ENCODE assay signal across 27 cellular contexts in the genomic region with DNA sequence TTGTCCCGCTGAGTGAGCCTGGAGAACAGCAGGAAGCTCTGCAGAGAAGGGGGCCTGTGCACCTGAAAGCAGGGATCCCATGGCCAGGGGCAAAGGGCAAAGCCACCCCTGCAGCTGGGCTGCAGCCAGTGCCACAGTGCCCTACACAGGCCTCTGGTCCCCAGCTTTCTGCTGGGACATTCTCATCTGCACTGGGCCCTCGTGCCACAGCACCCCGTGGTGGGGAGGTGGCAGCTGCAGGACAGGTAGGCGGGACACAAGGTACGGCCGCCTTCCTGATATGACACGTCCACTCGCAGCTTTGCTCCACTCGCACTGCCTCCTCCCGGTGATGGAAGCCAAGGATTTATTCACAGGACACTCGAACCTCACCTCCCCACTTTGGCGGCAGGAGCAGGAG. TPM values are rescaled to one million over a fixed set of nuclear protein-coding genes. Genes with fewer than 3 reads are reported as not detected.
DNase-seq lines count a peak whose midpoint lies in the region; ATAC-seq, FAIRE-seq and TF ChIP-seq lines count a peak whose summit lies in the region.
"Had no signal": no experiment of that assay in that cellular context is flagged by ENCODE, and none has a peak within 500 bp of the region (broad histone marks: within the 10 kb centered on the region; RNA-seq: fewer than 3 reads in every experiment).

No MANE protein-coding gene starts in this region.

- intact Hi-C loops in IMR-90 (cut with micrococcal nuclease) (no loop called here), psoas muscle (cut with DNase I) (no loop called here)

- H3K36me3 ChIP-seq in IMR-90 (ENCODE audit: control insufficient read depth, insufficient read depth, low read length): no peaks in the 10 kb centered on the region
- no peaks in the 10 kb centered on the region for H3K36me3 ChIP-seq in H1 (ENCODE audit: control insufficient read depth in 2 of 4, insufficient read depth in 4 of 4, low read length in 3 of 4)
- H3K36me3 ChIP-seq in osteoblast (ENCODE audit: insufficient read depth, low read length): no peaks in the 10 kb centered on the region
- peaks cover 5 to 76% of the 10 kb centered on the region in 2 donors for H3K36me3 ChIP-seq in psoas muscle (ENCODE audit: insufficient read depth in 1 of 2, low read depth in 1 of 2)
- H3K36me3 ChIP-seq: BE2C had no signal

- ATAC-seq in IMR-90 (ENCODE audit: low read depth) (no peak), psoas muscle (no peak)
- ATAC-seq: CD8-positive, alpha-beta T cell had no signal

- H2AK9ac ChIP-seq in IMR-90 (replicated peaks; ENCODE audit: low read depth, low read length, poor library complexity): no peak overlapping the region

- H3K4me3 Mint-ChIP-seq in progenitor cell of endocrine pancreas (ENCODE audit: low read depth): no peak overlapping the region
- H3K4me3 Mint-ChIP-seq: CD14-positive monocyte; CD8-positive, alpha-beta T cell had no signal

- peaks cover 3% of the 10 kb centered on the region; the same call in 1 of the 2 replicates for H3K9me1 ChIP-seq in IMR-90 (ENCODE audit: insufficient read depth, low read length)

- BruUV-seq in IMR-90 (replicated peaks; lab: Mats Ljungman, UMichigan): no TSS peak

- POLR2A ChIA-PET in IMR-90 (lab: Charles Lee; ENCODE audit: unreplicated experiment): no interaction called here
- POLR2A ChIA-PET in H1 (lab: Charles Lee; ENCODE audit: partially characterized antibody): interaction anchor here (1.5 kb wide), 2 partner anchors 16 to 23 kb away, joined by 3 read pairs; no protein-coding TSS in a partner anchor

- no peak for TF ChIP-seq EP300 in H1 (IDR thresholded peaks at IDR 0.05; ENCODE audit: borderline replicate concordance in 1 of 2, low read depth in 2 of 2, low read length in 2 of 2)

- no peak overlapping the region for H4K5ac ChIP-seq in IMR-90 (ENCODE audit: low read depth, low read length)
- H4K5ac ChIP-seq in H1 (ENCODE audit: insufficient read length, low read depth, low read length): no peak overlapping the region

- H3K4me1 ChIP-seq in IMR-90 (ENCODE audit: control insufficient read depth, insufficient read depth, low read length) (peaks cover 17% of the 10 kb centered on the region), H1 (replicated peaks in 1 of 4; ENCODE audit: control insufficient read depth in 3 of 4, insufficient read depth in 4 of 4, low read length in 3 of 4) (peaks cover 0 to 16% (median 12%) of the 10 kb centered on the region in 4 experiments; a peak in 6 of 7 replicates), osteoblast (ENCODE audit: insufficient read depth, low read length) (peaks cover 5% of the 10 kb centered on the region), psoas muscle (no peaks in the 10 kb centered on the region)
- H3K4me1 ChIP-seq: BE2C, BLaER1 had no signal

- H3K27ac Mint-ChIP-seq in progenitor cell of endocrine pancreas: peak overlapping the region; percentile 69
- H3K27ac Mint-ChIP-seq: CD8-positive, alpha-beta T cell had no signal

- no peak overlapping the region for H3K9ac ChIP-seq in IMR-90 (ENCODE audit: low read depth, low read length)
- no peak overlapping the region for H3K9ac ChIP-seq in H1 (replicated peaks in 1 of 4; ENCODE audit: extremely low read depth in 1 of 4, low read depth in 3 of 4, low read length in 3 of 4)
- H3K9ac ChIP-seq: BLaER1 had no signal

- dilution Hi-C loops in IMR-90 (cut with HindIII; ENCODE audit: low sequenced_read_pairs, unreplicated experiment): no loop called here

- H2AK5ac ChIP-seq in IMR-90 (ENCODE audit: low read depth, low read length): no peak overlapping the region
- H2AK5ac ChIP-seq in H1 (ENCODE audit: low read depth, low read length): 0 out of 2 replicates have a peak overlapping the region, but pooled peaks have one; percentile 5

- no peak overlapping the region for H2BK15ac ChIP-seq in IMR-90 (ENCODE audit: low read depth, low read length)
- H2BK15ac ChIP-seq in H1 (ENCODE audit: low read length): peak overlapping the region; percentile 24; the same call in 1 of the 2 replicates

- WGBS in IMR-90 (ENCODE audit: extremely low coverage in 2 of 2, insufficient read length in 1 of 2), 2 experiments: 93% methylated on average over 3 of the region's 12 CpGs; no CpG with 5 or more reads in 1 of the 2 experiments
- WGBS in H1 (ENCODE audit: extremely low coverage in 1 of 2, insufficient coverage in 1 of 2, insufficient read length in 1 of 2, insufficient replicate concordance in 2 of 2, low coverage in 1 of 2, low lambda C conversion rate in 2 of 2, missing lambda C conversion rate in 1 of 2), 2 experiments: 92% methylated on average over 11 of the region's 12 CpGs; no CpG with 5 or more reads in 1 of the 2 experiments
- WGBS in psoas muscle, 3 donors: 92 to 94% (median 93%) methylated on average over 11 to 12 of the region's 12 CpGs

- no peaks in the 10 kb centered on the region for H3K79me1 ChIP-seq in IMR-90 (ENCODE audit: low read depth in 1 of 2, low read length in 2 of 2)
- no peaks in the 10 kb centered on the region for H3K79me1 ChIP-seq in H1 (ENCODE audit: low read depth, low read length)

- H3K4me2 ChIP-seq in IMR-90 (ENCODE audit: low read depth, low read length) (no peak overlapping the region), H1 (ENCODE audit: insufficient read depth in 1 of 2, low read depth in 2 of 2, low read length in 2 of 2) (no peak overlapping the region), osteoblast (ENCODE audit: insufficient read depth, low read length) (no peak overlapping the region)
- H3K4me2 ChIP-seq: BLaER1 had no signal

- H3K4me1 Mint-ChIP-seq in progenitor cell of endocrine pancreas (ENCODE audit: low read depth): peaks cover 7% of the 10 kb centered on the region
- H3K4me1 Mint-ChIP-seq: CD4-positive, CD25-positive, alpha-beta regulatory T cell had no signal

- H3K4me3 ChIP-seq in IMR-90 (ENCODE audit: insufficient read depth, low read depth, low read length): no peak overlapping the region
- no peak overlapping the region for H3K4me3 ChIP-seq in H1 (ENCODE audit: extremely low read depth in 1 of 4, insufficient read depth in 2 of 4, low read depth in 3 of 4, low read length in 4 of 4)
- no peak overlapping the region for H3K4me3 ChIP-seq in osteoblast (ENCODE audit: insufficient read depth, low read length)
- no peak overlapping the region for H3K4me3 ChIP-seq in psoas muscle
- H3K4me3 ChIP-seq: BLaER1 had no signal

- H4K8ac ChIP-seq in IMR-90 (ENCODE audit: low read depth in 2 of 2, low read length in 2 of 2) (no peak overlapping the region), H1 (ENCODE audit: extremely low read depth, insufficient read depth, low read length) (peak overlapping the region; percentile 69; the same call in 1 of the 2 replicates)

- H3K27ac ChIP-seq in IMR-90 (ENCODE audit: insufficient read depth, low read length): no peak overlapping the region
- no peak overlapping the region for H3K27ac ChIP-seq in H1 (ENCODE audit: low read depth, low read length)
- no peak overlapping the region for H3K27ac ChIP-seq in osteoblast (ENCODE audit: low read depth, low read length)
- H3K27ac ChIP-seq in psoas muscle: no peak overlapping the region
- H3K27ac ChIP-seq: BLaER1 had no signal

- no peak overlapping the region for H3K18ac ChIP-seq in IMR-90 (ENCODE audit: low read depth, low read length)
- H3K18ac ChIP-seq in H1 (ENCODE audit: extremely low read depth, low read length): no peak overlapping the region

- TF ChIP-seq CTCF in IMR-90 (conservative IDR thresholded peaks at IDR 0.05; ENCODE audit: low read depth, low read length) (no peak), H1 (IDR thresholded peaks at IDR 0.05; ENCODE audit: control extremely low read depth in 1 of 3, insufficient read depth in 1 of 3, low read depth in 1 of 3, low read length in 3 of 3) (no peak), osteoblast (IDR thresholded peaks at IDR 0.05; ENCODE audit: extremely low read depth, low read depth, low read length) (no peak), progenitor cell of endocrine pancreas (IDR thresholded peaks at IDR 0.05; ENCODE audit: unreplicated experiment) (no peak), psoas muscle (IDR thresholded peaks at IDR 0.05) (no peak)

- H4K20me1 ChIP-seq in IMR-90 (ENCODE audit: insufficient read depth, low read length) (no peaks in the 10 kb centered on the region), H1 (replicated peaks in 1 of 2; ENCODE audit: control insufficient read depth in 1 of 2, insufficient read depth in 2 of 2, low read length in 2 of 2) (peaks cover 0 to 2% of the 10 kb centered on the region in 2 experiments), osteoblast (ENCODE audit: insufficient read depth, low read length) (no peaks in the 10 kb centered on the region)
- H4K20me1 ChIP-seq: BLaER1 had no signal

- H3K23me2 ChIP-seq in H1 (ENCODE audit: low read depth, low read length): no peaks in the 10 kb centered on the region; the same call in 1 of the 2 replicates

- DNase-seq in IMR-90 (no peak), H1 (ENCODE audit: low read depth in 1 of 2, low spot score in 2 of 2) (no peak), osteoblast (ENCODE audit: insufficient read length, low spot score, missing footprints) (peak; percentile 75), progenitor cell of endocrine pancreas (ENCODE audit: low spot score, unreplicated experiment) (no peak), iPS-NIHi11 (ENCODE audit: low spot score) (no peak), T-helper 2 cell (no peak), iPS-NIHi7 (ENCODE audit: extremely low spot score) (no peak), psoas muscle (no peak)
- DNase-seq: 8988T; ACHN; BE2C; C1 segment of cervical spinal cord; Caco-2; Calu3; CD4-positive, CD25-positive, alpha-beta regulatory T cell; CD8-positive, alpha-beta T cell; DMS79 treated with DMSO at 0.1 percent for 48 hours; GF-D8 had no signal

- H3K79me2 ChIP-seq in H1 (ENCODE audit: control insufficient read depth in 1 of 2, insufficient read depth in 2 of 2, low read length in 2 of 2) (no peaks in the 10 kb centered on the region), osteoblast (ENCODE audit: insufficient read depth, low read length) (no peaks in the 10 kb centered on the region)

- FAIRE-seq in H1 (lab: Jason Lieb, UNC): no peak
- FAIRE-seq: A204.1, D721Med, G401.6, GM12891, GM19239 had no signal

- H2BK5ac ChIP-seq in IMR-90 (ENCODE audit: low read depth, low read length, poor library complexity, severe bottlenecking) (no peak overlapping the region), H1 (ENCODE audit: low read depth, low read length) (0 out of 2 replicates have a peak overlapping the region, but pooled peaks have one; percentile 32)

- in situ Hi-C loops in IMR-90 (cut with MboI; ENCODE audit: low sequenced_read_pairs): no loop called here

- no peaks in the 10 kb centered on the region for H3K9me3 Mint-ChIP-seq in progenitor cell of endocrine pancreas (ENCODE audit: low read depth)
- H3K9me3 Mint-ChIP-seq: CD14-positive monocyte; CD4-positive, CD25-positive, alpha-beta regulatory T cell; CD8-positive, alpha-beta T cell had no signal

- no peak overlapping the region for H3K56ac ChIP-seq in IMR-90 (ENCODE audit: extremely low read depth, insufficient read depth, low read length)
- no peak overlapping the region for H3K56ac ChIP-seq in H1 (replicated peaks; ENCODE audit: insufficient read length, low read depth, low read length)

- no peak for TF ChIP-seq RAD21 in IMR-90 (IDR thresholded peaks at IDR 0.05; ENCODE audit: low read length)
- TF ChIP-seq RAD21 in H1 (IDR thresholded peaks at IDR 0.05 in 1 of 2, conservative IDR thresholded peaks at IDR 0.05 in 1 of 2; ENCODE audit: low read depth in 2 of 2, low read length in 2 of 2): no peak

- H4K91ac ChIP-seq in IMR-90 (ENCODE audit: insufficient read depth, low read depth, low read length): no peak overlapping the region
- H4K91ac ChIP-seq in H1 (replicated peaks; ENCODE audit: insufficient read length, low read length): peak overlapping the region; percentile 83

- H3K27me3 ChIP-seq in IMR-90 (ENCODE audit: control insufficient read depth, insufficient read depth, low read length) (no peaks in the 10 kb centered on the region), H1 (replicated peaks in 1 of 4; ENCODE audit: control insufficient read depth in 3 of 4, extremely low read depth in 1 of 4, insufficient read depth in 3 of 4, low read length in 3 of 4) (no peaks in the 10 kb centered on the region), osteoblast (ENCODE audit: insufficient read depth, low read length) (no peaks in the 10 kb centered on the region), psoas muscle (ENCODE audit: insufficient read depth in 3 of 3, low read length in 2 of 3) (no peaks in the 10 kb centered on the region)
- H3K27me3 ChIP-seq: BE2C, BLaER1 had no signal

- H2AFZ ChIP-seq in IMR-90 (replicated peaks; ENCODE audit: low read length, poor library complexity) (peak overlapping the region; percentile 28), H1 (ENCODE audit: low read length) (no peak overlapping the region), osteoblast (ENCODE audit: low read length) (no peak overlapping the region)

- H3K9me3 ChIP-seq in IMR-90 (ENCODE audit: control insufficient read depth, insufficient read depth, low read length) (no peaks in the 10 kb centered on the region), H1 (ENCODE audit: insufficient read depth in 2 of 2, low read depth in 1 of 2, low read length in 1 of 2) (no peaks in the 10 kb centered on the region), osteoblast (ENCODE audit: low read depth, low read length) (no peaks in the 10 kb centered on the region), psoas muscle (no peaks in the 10 kb centered on the region)
- H3K9me3 ChIP-seq: BE2C, BLaER1, Caco-2 had no signal

- CTCF ChIA-PET in IMR-90 (lab: Yijun Ruan, JAX): no interaction called here
- CTCF ChIA-PET in H1 (lab: Charles Lee; ENCODE audit: partially characterized antibody): interaction anchor here (0.6 to 1.2 kb wide), 2 partner anchors 10 to 79 kb away, joined by 3 read pairs; no protein-coding TSS in a partner anchor

- no peaks in the 10 kb centered on the region for H3K27me3 Mint-ChIP-seq in progenitor cell of endocrine pancreas
- H3K27me3 Mint-ChIP-seq: CD4-positive, CD25-positive, alpha-beta regulatory T cell had no signal

- H3K4ac ChIP-seq in IMR-90 (ENCODE audit: low read depth, low read length) (no peak overlapping the region; the same call in 1 of the 2 replicates), H1 (replicated peaks; ENCODE audit: insufficient read length, low read depth, low read length) (no peak overlapping the region)

- peaks cover 34% of the 10 kb centered on the region for H3K36me3 Mint-ChIP-seq in progenitor cell of endocrine pancreas (ENCODE audit: insufficient read depth)

- peak overlapping the region; percentile 72; the same call in 1 of the 2 replicates for H2BK12ac ChIP-seq in H1 (ENCODE audit: low read depth, low read length)

- TF ChIP-seq POLR2A in IMR-90 (IDR thresholded peaks at IDR 0.05; ENCODE audit: low read depth, low read length): no peak
- TF ChIP-seq POLR2A in H1 (IDR thresholded peaks at IDR 0.05; ENCODE audit: control extremely low read depth in 1 of 2, low read depth in 2 of 2, low read length in 2 of 2): no peak

- H3K23ac ChIP-seq in IMR-90 (ENCODE audit: low read depth, low read length): no peak overlapping the region
- no peak overlapping the region for H3K23ac ChIP-seq in H1 (ENCODE audit: insufficient read length)

- H2BK120ac ChIP-seq in IMR-90 (ENCODE audit: low read depth, low read length): no peak overlapping the region
- no peak overlapping the region for H2BK120ac ChIP-seq in H1 (replicated peaks; ENCODE audit: low read depth, low read length)

- H2BK20ac ChIP-seq in IMR-90 (ENCODE audit: low read depth, low read length) (no peak overlapping the region), H1 (ENCODE audit: low read length) (no peak overlapping the region)

- H3K14ac ChIP-seq in IMR-90 (replicated peaks; ENCODE audit: low read depth, low read length) (no peak overlapping the region), H1 (ENCODE audit: insufficient read length) (no peak overlapping the region)

RNA-seq across cellular contexts. Expression of a gene that starts 27.2 kb away (rescaled TPM):
- total RNA-seq in IMR-90 (2012; rRNA removed): not detected in 2 replicates
- not detected in 2 replicates for polyA plus RNA-seq in IMR-90 (2012; rRNA removed)
- 0.01 TPM in 1 of 2 replicates, not detected in the other for polyA plus RNA-seq in IMR-90 (2012; cell fraction: cytosol; rRNA removed)
- polyA plus RNA-seq in IMR-90 (2012; cell fraction: nucleus; rRNA removed; ENCODE audit: low replicate concordance): not detected in 2 replicates
- total RNA-seq in H1 (2021; fragmentation: NEBNext Ultra II Directional; extraction: Animal tissue kit (Norgen Biotek cat#: 25700)): 2.5 and 2.9 TPM in 2 replicates
- polyA plus RNA-seq in H1 (2011; rRNA removed): 0.86 and 1.4 TPM in 2 replicates
- 1.1 TPM for polyA plus RNA-seq in H1 (2011; cell fraction: cytosol; rRNA removed)
- 1.2 TPM for polyA plus RNA-seq in H1 (2011; cell fraction: nucleus; rRNA removed)
- 1.5 to 2.3 TPM (median 2.0 TPM) in 4 replicates for polyA plus RNA-seq in H1 (2012, experiment 1 of 2)
- polyA plus RNA-seq in H1 (2012, experiment 2 of 2): 2.3 TPM
- polyA plus RNA-seq in H1 (2013, experiment 1 of 2): 1.3 TPM
- polyA plus RNA-seq in H1 (2013, experiment 2 of 2): 1.3 TPM
- polyA minus RNA-seq in H1 (2011; rRNA and poly(A)+ RNA removed): 0.29 and 0.35 TPM in 2 replicates
- 0.73 TPM for polyA minus RNA-seq in H1 (2011; cell fraction: cytosol; rRNA and poly(A)+ RNA removed)
- polyA minus RNA-seq in H1 (2011; cell fraction: nucleus; rRNA and poly(A)+ RNA removed): 2.8 TPM
- total RNA-seq in osteoblast: not detected in 2 replicates
- total RNA-seq in progenitor cell of endocrine pancreas: 41.1 and 46.1 TPM in 2 replicates
- under 1 TPM in 1 of 4 donors, not detected in 3; 0.08 TPM for total RNA-seq in psoas muscle
- not detected for polyA plus RNA-seq in psoas muscle
- total RNA-seq: A673; Caco-2; Calu3; CD8-positive, alpha-beta T cell had no signal
- polyA plus RNA-seq: AG04450; CD14-positive monocyte; CD4-positive, CD25-positive, alpha-beta regulatory T cell had no signal

Comparison
In these comparisons a context has a peak if more than half of its experiments do, and no peak if none do; other contexts are left out.
1. RNA of a gene that starts 27.2 kb away (total RNA-seq): 41.1 to 46.1 TPM in progenitor cell of endocrine pancreas; 2.5 to 2.9 TPM in H1, not detected in IMR-90, not detected in osteoblast and 0.08 TPM in psoas muscle; every median in the first group is over 10 times any median in the second.